Comparison of ENCODE assay signal across 8 cellular contexts in the genomic region with DNA sequence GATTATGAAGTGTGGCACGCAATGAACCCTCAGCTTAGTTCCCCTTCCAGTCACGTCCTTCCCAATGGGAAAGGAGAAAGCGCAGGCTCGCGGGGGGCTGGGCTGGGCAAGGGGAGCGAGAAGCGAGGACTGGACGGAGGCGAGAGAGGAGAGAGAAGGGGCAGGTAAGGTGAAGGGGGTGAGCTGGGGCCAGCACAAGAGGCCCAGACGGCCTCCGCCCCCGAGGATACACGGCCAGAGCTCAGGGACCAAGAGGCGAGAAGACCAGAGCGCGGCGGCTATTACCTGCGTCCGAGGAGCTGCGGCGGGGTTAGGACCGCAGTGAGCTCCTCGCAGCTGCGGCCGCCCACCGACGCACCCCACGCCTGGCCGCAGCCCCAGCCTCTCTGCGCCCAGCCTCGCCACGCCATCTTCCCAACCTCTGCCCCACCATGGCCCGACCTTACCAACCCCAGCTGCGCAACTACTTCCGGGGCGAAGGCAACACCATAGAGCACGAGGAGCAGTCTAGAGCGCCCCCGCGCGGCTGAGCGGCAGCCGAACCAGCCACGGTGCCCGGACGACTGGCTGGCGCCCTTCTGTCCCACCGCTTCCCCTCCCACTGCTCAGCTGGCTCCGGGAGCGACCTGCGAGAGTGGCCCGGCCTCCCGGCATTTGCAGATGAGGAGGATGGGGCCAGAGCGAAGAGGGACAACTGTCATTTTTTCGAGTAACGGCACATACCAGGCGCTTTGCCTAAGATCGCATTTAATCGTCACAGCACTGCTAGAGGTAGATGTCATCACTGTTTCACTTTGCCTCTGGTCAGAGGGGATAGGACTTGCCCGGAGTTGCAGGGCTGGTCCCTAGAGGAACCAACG. TPM values are rescaled to one million over a fixed set of nuclear protein-coding genes. Genes with fewer than 3 reads are reported as not detected.
DNase-seq lines count a peak whose midpoint lies in the region; ATAC-seq, FAIRE-seq and TF ChIP-seq lines count a peak whose summit lies in the region.

A gene with protein sequence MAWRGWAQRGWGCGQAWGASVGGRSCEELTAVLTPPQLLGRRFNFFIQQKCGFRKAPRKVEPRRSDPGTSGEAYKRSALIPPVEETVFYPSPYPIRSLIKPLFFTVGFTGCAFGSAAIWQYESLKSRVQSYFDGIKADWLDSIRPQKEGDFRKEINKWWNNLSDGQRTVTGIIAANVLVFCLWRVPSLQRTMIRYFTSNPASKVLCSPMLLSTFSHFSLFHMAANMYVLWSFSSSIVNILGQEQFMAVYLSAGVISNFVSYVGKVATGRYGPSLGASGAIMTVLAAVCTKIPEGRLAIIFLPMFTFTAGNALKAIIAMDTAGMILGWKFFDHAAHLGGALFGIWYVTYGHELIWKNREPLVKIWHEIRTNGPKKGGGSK (minus strand): TSS at position 444 of the 860 bp plus-strand sequence. CDS start 34 bp downstream, at position 410.

- FAIRE-seq in keratinocyte (lab: Jason Lieb, UNC): no peak

- H3K4me1 ChIP-seq in keratinocyte (ENCODE audit: control insufficient read depth, extremely low read depth, insufficient read depth, low read length): peaks cover 12% of the 10 kb centered on the region

- peak; percentile 97 for DNase-seq in AG20443 (ENCODE audit: low spot score)
- peak; percentile 99 for DNase-seq in NCI-H345 treated with DMSO at 0.1 percent for 48 hours (lab: John Stamatoyannopoulos, UW; ENCODE audit: unreplicated experiment)
- peak; percentile 92 for DNase-seq in activated CD4-positive, CD25-positive, alpha-beta regulatory T cell treated with anti-CD3 and anti-CD28 coated beads, Interleukin-2, amount 50 U/mL, for 16 hours (ENCODE audit: low read depth, low spot score)
- peak; percentile 90 to 98 for DNase-seq in central memory CD8-positive, alpha-beta T cell (ENCODE audit: low spot score in 2 of 2)
- DNase-seq in keratinocyte (ENCODE audit: low read depth, low spot score): peak; percentile 55
- peak; percentile 88 to 95 for DNase-seq in stimulated activated CD4-positive, alpha-beta T cell treated with anti-CD3 and anti-CD28 coated beads, Interleukin-15, amount 100 ng/mL, for 1 hour (ENCODE audit: low read depth in 1 of 2, low spot score in 1 of 2)

- peak within 1 kb of the TSS; percentile 77 to 90 (median 85) for H3K4me3 ChIP-seq in keratinocyte (ENCODE audit: control insufficient read depth in 2 of 3, extremely low read depth in 1 of 3, insufficient read depth in 2 of 3, low read depth in 1 of 3, low read length in 3 of 3)

- no peaks in the 10 kb centered on the region for H3K27me3 Mint-ChIP-seq in central memory CD8-positive, alpha-beta T cell

- H3K27ac ChIP-seq in keratinocyte (ENCODE audit: control insufficient read depth, insufficient read depth, low read length): peak within 1 kb of the TSS; percentile 73

- peaks cover 34% of the 10 kb centered on the region for H3K4me1 Mint-ChIP-seq in central memory CD8-positive, alpha-beta T cell

- no peaks in the 10 kb centered on the region for H3K9me3 ChIP-seq in keratinocyte (ENCODE audit: control insufficient read depth, low read depth, low read length)

- H4K20me1 ChIP-seq in keratinocyte (ENCODE audit: control insufficient read depth, extremely low read depth, insufficient read depth, low read length): no peaks in the 10 kb centered on the region

- no peaks in the 10 kb centered on the region for H3K9me3 Mint-ChIP-seq in central memory CD8-positive, alpha-beta T cell

- dilution Hi-C loops in keratinocyte (cut with MboI; ENCODE audit: extremely low pct_ligation_motif_present, low sequenced_read_pairs): no loop called here

- no peaks in the 10 kb centered on the region for H3K27me3 ChIP-seq in keratinocyte (ENCODE audit: control insufficient read depth, extremely low read depth, insufficient read depth, low read length)

- H3K79me2 ChIP-seq in keratinocyte (ENCODE audit: control insufficient read depth, insufficient read depth, low read length): peaks cover 46% of the 10 kb centered on the region

- peaks cover 5% of the 10 kb centered on the region for H3K36me3 Mint-ChIP-seq in central memory CD8-positive, alpha-beta T cell (ENCODE audit: insufficient read depth)

- ATAC-seq in GM19025 (IDR thresholded peaks at IDR 0.05; ENCODE audit: low read depth, unreplicated experiment): peak; percentile 99
- peak; percentile 100 for ATAC-seq in HG03342 (IDR thresholded peaks at IDR 0.05; ENCODE audit: unreplicated experiment)
- ATAC-seq in central memory CD8-positive, alpha-beta T cell (replicated peaks; ENCODE audit: extremely low read depth, poor library complexity, severe bottlenecking): peak; percentile 100

- peak within 1 kb of the TSS; percentile 94 for H3K27ac Mint-ChIP-seq in central memory CD8-positive, alpha-beta T cell (ENCODE audit: low read depth)

- peak; percentile 83 to 99 (median 99) for TF ChIP-seq CTCF in keratinocyte (optimal IDR thresholded peaks at IDR 0.05 in 1 of 3, IDR thresholded peaks at IDR 0.05 in 1 of 3, conservative IDR thresholded peaks at IDR 0.05 in 1 of 3; ENCODE audit: extremely low read depth in 1 of 3, insufficient read depth in 2 of 3, low read length in 3 of 3)

- no peaks in the 10 kb centered on the region for H3K9me1 ChIP-seq in keratinocyte (ENCODE audit: control insufficient read depth, extremely low read depth, insufficient read depth, low read length)

- H2AFZ ChIP-seq in keratinocyte (ENCODE audit: control insufficient read depth, low read length): peak within 1 kb of the TSS; percentile 100

- peak within 1 kb of the TSS; percentile 96 for H3K4me3 Mint-ChIP-seq in central memory CD8-positive, alpha-beta T cell

- no peaks in the 10 kb centered on the region for H3K36me3 ChIP-seq in keratinocyte (ENCODE audit: control insufficient read depth in 2 of 2, extremely low read depth in 1 of 2, insufficient read depth in 2 of 2, low read length in 2 of 2)

- peak within 1 kb of the TSS; percentile 85 for H3K9ac ChIP-seq in keratinocyte (ENCODE audit: control insufficient read depth, extremely low read depth, insufficient read depth, low read length)

- peak within 1 kb of the TSS; percentile 88 for H3K4me2 ChIP-seq in keratinocyte (ENCODE audit: control insufficient read depth, extremely low read depth, insufficient read depth, low read depth, low read length)

RNA-seq across cellular contexts. Expression of the gene that starts here (rescaled TPM):
- polyA plus RNA-seq in keratinocyte: 52.2 to 68.9 TPM (median 61.4 TPM) in 3 replicates
- polyA plus RNA-seq in keratinocyte (2011; ENCODE audit: low read depth): 10.4 TPM
- 59.9 and 77.9 TPM in 2 replicates for polyA plus RNA-seq in keratinocyte (2011; cell fraction: cytosol; rRNA removed)
- 34.5 and 41.7 TPM in 2 replicates for polyA plus RNA-seq in keratinocyte (2011; cell fraction: nucleus; rRNA removed)
- 39.9 and 58.6 TPM in 2 replicates for polyA plus RNA-seq in keratinocyte (2012; ENCODE audit: low replicate concordance)
- polyA minus RNA-seq in keratinocyte: 8.9 to 36.7 TPM (median 22.0 TPM) in 3 replicates
- 30.3 TPM for polyA minus RNA-seq in keratinocyte (2011; cell fraction: cytosol; rRNA and poly(A)+ RNA removed)
- polyA minus RNA-seq in keratinocyte (2011; cell fraction: nucleus; rRNA and poly(A)+ RNA removed): 7.2 and 18.0 TPM in 2 replicates

Comparison
In these comparisons a context has a peak if more than half of its experiments do, and no peak if none do; other contexts are left out.
1. Peak in every context shown above with its lines: DNase-seq, ATAC-seq, H3K4me3 ChIP-seq and H3K27ac ChIP-seq.